12 cellular contexts compared by ENCODE assay signal in genomic region chr11:17343907-17344306, GRCh38. TPM values are rescaled to one million over a fixed set of nuclear protein-coding genes. Genes with fewer than 3 reads are reported as not detected.
DNase-seq lines count a peak whose midpoint lies in the region; ATAC-seq lines count a peak whose summit lies in the region.
"Had no signal": no experiment of that assay in that cellular context is flagged by ENCODE, and none has a peak within 500 bp of the region (broad histone marks: within the 10 kb centered on the region; RNA-seq: fewer than 3 reads in every experiment).

No MANE protein-coding gene starts in this region.

- H3K27ac Mint-ChIP-seq in stimulated activated naive CD8-positive, alpha-beta T cell treated with anti-CD3 and anti-CD28 coated beads, Interleukin-15, amount 100 ng/mL, for 72 hours = peak overlapping the region in 1 of 2 donors; percentile 67
- H3K27ac Mint-ChIP-seq in activated T-helper 2 cell treated with anti-CD3 and anti-CD28 coated beads, Interferon-gamma antibody, Interleukin-2, Interleukin-4, amounts not matched to agents 10 μg/mL and 5 μg/mL and 100 μg/mL, durations not matched to agents 14 hours and 24 hours and 36 hours = no peak overlapping the region
- H3K27ac Mint-ChIP-seq: dendritic cell treated with granulocyte-macrophage colony-stimulating factor and Interleukin-4, amounts not matched to agents 40 ng/mL and 50 ng/mL, for 4 days; immature natural killer cell had no signal

- H3K4me3 ChIP-seq in HAP-1 = no peak overlapping the region

- H3K36me3 Mint-ChIP-seq in activated T-cell treated with anti-CD3 and anti-CD28 coated beads, Interleukin-2, amount 50 U/mL, for 4 hours (ENCODE audit: insufficient read depth) = no peaks in the 10 kb centered on the region
- peaks cover 46% of the 10 kb centered on the region for H3K36me3 Mint-ChIP-seq in activated T-helper 2 cell treated with anti-CD3 and anti-CD28 coated beads, Interferon-gamma antibody, Interleukin-2, Interleukin-4, amounts not matched to agents 10 μg/mL and 5 μg/mL and 100 μg/mL, durations not matched to agents 14 hours and 24 hours and 36 hours (ENCODE audit: low read depth)

- H3K9me3 ChIP-seq in HAP-1 = no peaks in the 10 kb centered on the region

- in situ Hi-C loops in HAP-1 (cut with MboI; ENCODE audit: low sequenced_read_pairs) = no loop called here

- intact Hi-C loops in activated T-helper 2 cell treated with anti-CD3 and anti-CD28 coated beads, Interferon-gamma antibody, Interleukin-2, Interleukin-4, amounts not matched to agents 10 μg/mL and 5 μg/mL and 100 μg/mL, durations not matched to agents 14 hours and 24 hours and 36 hours (cut with micrococcal nuclease) = no loop called here

- H3K27me3 ChIP-seq in HAP-1 (ENCODE audit: low read depth) = no peaks in the 10 kb centered on the region

- no peaks in the 10 kb centered on the region for H3K36me3 ChIP-seq in HAP-1 (replicated peaks)

- H3K27me3 Mint-ChIP-seq in activated T-cell treated with anti-CD3 and anti-CD28 coated beads, Interleukin-2, amount 50 U/mL, for 4 hours (ENCODE audit: low read depth) = no peaks in the 10 kb centered on the region
- H3K27me3 Mint-ChIP-seq in stimulated activated naive CD8-positive, alpha-beta T cell treated with anti-CD3 and anti-CD28 coated beads, Interleukin-15, amount 100 ng/mL, for 72 hours = no peaks in the 10 kb centered on the region
- H3K27me3 Mint-ChIP-seq in activated T-helper 2 cell treated with anti-CD3 and anti-CD28 coated beads, Interferon-gamma antibody, Interleukin-2, Interleukin-4, amounts not matched to agents 10 μg/mL and 5 μg/mL and 100 μg/mL, durations not matched to agents 14 hours and 24 hours and 36 hours (ENCODE audit: low read depth) = no peaks in the 10 kb centered on the region
- H3K27me3 Mint-ChIP-seq: dendritic cell treated with granulocyte-macrophage colony-stimulating factor and Interleukin-4, amounts not matched to agents 40 ng/mL and 50 ng/mL, for 4 days had no signal

- peaks cover 8% of the 10 kb centered on the region for H3K4me1 ChIP-seq in HAP-1

- H3K4me3 Mint-ChIP-seq in activated T-cell treated with anti-CD3 and anti-CD28 coated beads, Interleukin-2, amount 50 U/mL, for 4 hours = no peak overlapping the region
- peak overlapping the region in 1 of 2 donors; percentile 18 for H3K4me3 Mint-ChIP-seq in stimulated activated naive CD8-positive, alpha-beta T cell treated with anti-CD3 and anti-CD28 coated beads, Interleukin-15, amount 100 ng/mL, for 72 hours
- H3K4me3 Mint-ChIP-seq in activated T-helper 2 cell treated with anti-CD3 and anti-CD28 coated beads, Interferon-gamma antibody, Interleukin-2, Interleukin-4, amounts not matched to agents 10 μg/mL and 5 μg/mL and 100 μg/mL, durations not matched to agents 14 hours and 24 hours and 36 hours (ENCODE audit: low read depth) = no peak overlapping the region
- H3K4me3 Mint-ChIP-seq: dendritic cell treated with granulocyte-macrophage colony-stimulating factor and Interleukin-4, amounts not matched to agents 40 ng/mL and 50 ng/mL, for 4 days; immature natural killer cell had no signal

- peak; percentile 91 to 93 for ATAC-seq in activated T-cell treated with anti-CD3 and anti-CD28 coated beads, Interleukin-2, amount 50 U/mL, for 4 hours
- peak; percentile 97 for ATAC-seq in stimulated activated naive CD8-positive, alpha-beta T cell treated with anti-CD3 and anti-CD28 coated beads, Interleukin-15, amount 100 ng/mL, for 72 hours

- H3K4me1 Mint-ChIP-seq in activated T-cell treated with anti-CD3 and anti-CD28 coated beads, Interleukin-2, amount 50 U/mL, for 4 hours (ENCODE audit: low read depth) = peaks cover 1% of the 10 kb centered on the region
- H3K4me1 Mint-ChIP-seq in stimulated activated naive CD8-positive, alpha-beta T cell treated with anti-CD3 and anti-CD28 coated beads, Interleukin-15, amount 100 ng/mL, for 72 hours = peaks cover 21% of the 10 kb centered on the region
- peaks cover 9% of the 10 kb centered on the region for H3K4me1 Mint-ChIP-seq in activated T-helper 2 cell treated with anti-CD3 and anti-CD28 coated beads, Interferon-gamma antibody, Interleukin-2, Interleukin-4, amounts not matched to agents 10 μg/mL and 5 μg/mL and 100 μg/mL, durations not matched to agents 14 hours and 24 hours and 36 hours (ENCODE audit: low read depth)
- H3K4me1 Mint-ChIP-seq: immature natural killer cell had no signal

- DNase-seq in activated T-cell treated with anti-CD3 and anti-CD28 coated beads, Interleukin-2, amount 50 U/mL, for 4 hours = peak; percentile 23
- no peak for DNase-seq in activated T-cell treated with anti-CD3 and anti-CD28 coated beads for 4 hours
- peak; percentile 53 for DNase-seq in activated naive CD4-positive, alpha-beta T cell treated with anti-CD3 and anti-CD28 coated beads, Interleukin-2, amount 50 U/mL, for 16 hours
- DNase-seq in iPS-NIHi7 (ENCODE audit: extremely low spot score) = peak; percentile 28
- peak; percentile 24 to 52 for DNase-seq in stimulated activated naive CD8-positive, alpha-beta T cell treated with anti-CD3 and anti-CD28 coated beads, Interleukin-15, amount 100 ng/mL, for 72 hours
- DNase-seq in putamen (ENCODE audit: low spot score) = no peak
- DNase-seq in HAP-1 (ENCODE audit: low spot score in 2 of 2) = no peak
- DNase-seq in activated T-helper 2 cell treated with anti-CD3 and anti-CD28 coated beads, Interferon-gamma antibody, Interleukin-2, Interleukin-4, amounts not matched to agents 10 μg/mL and 5 μg/mL and 100 μg/mL, durations not matched to agents 14 hours and 24 hours and 36 hours (ENCODE audit: low spot score) = no peak
- DNase-seq: C1 segment of cervical spinal cord; immature natural killer cell; stimulated activated naive CD4-positive, alpha-beta T cell had no signal

- H3K9me3 Mint-ChIP-seq in activated T-cell treated with anti-CD3 and anti-CD28 coated beads, Interleukin-2, amount 50 U/mL, for 4 hours = no peaks in the 10 kb centered on the region
- H3K9me3 Mint-ChIP-seq in stimulated activated naive CD8-positive, alpha-beta T cell treated with anti-CD3 and anti-CD28 coated beads, Interleukin-15, amount 100 ng/mL, for 72 hours = no peaks in the 10 kb centered on the region
- H3K9me3 Mint-ChIP-seq in activated T-helper 2 cell treated with anti-CD3 and anti-CD28 coated beads, Interferon-gamma antibody, Interleukin-2, Interleukin-4, amounts not matched to agents 10 μg/mL and 5 μg/mL and 100 μg/mL, durations not matched to agents 14 hours and 24 hours and 36 hours = no peaks in the 10 kb centered on the region
- H3K9me3 Mint-ChIP-seq: dendritic cell treated with granulocyte-macrophage colony-stimulating factor and Interleukin-4, amounts not matched to agents 40 ng/mL and 50 ng/mL, for 4 days; immature natural killer cell had no signal

RNA-seq across cellular contexts. Expression of gene NCR3LG1, which starts 7.7 kb away (rescaled TPM):
- 1 to 10 TPM; 3.2 to 4.2 (median 3.4) TPM for total RNA-seq in activated T-cell treated with anti-CD3 and anti-CD28 coated beads, Interleukin-2, amount 50 U/mL, for 4 hours
- 10.0 and 11.4 TPM in 2 replicates for total RNA-seq in activated T-helper 2 cell treated with anti-CD3 and anti-CD28 coated beads, Interferon-gamma antibody, Interleukin-2, Interleukin-4, amounts not matched to agents 10 μg/mL and 5 μg/mL and 100 μg/mL, durations not matched to agents 14 hours and 24 hours and 36 hours

RNA-seq across cellular contexts. Expression of gene KCNJ11, which starts 44.6 kb away (rescaled TPM):
- total RNA-seq in activated T-cell treated with anti-CD3 and anti-CD28 coated beads, Interleukin-2, amount 50 U/mL, for 4 hours = under 1 TPM; 0.60 to 0.95 (median 0.68) TPM
- total RNA-seq in activated T-helper 2 cell treated with anti-CD3 and anti-CD28 coated beads, Interferon-gamma antibody, Interleukin-2, Interleukin-4, amounts not matched to agents 10 μg/mL and 5 μg/mL and 100 μg/mL, durations not matched to agents 14 hours and 24 hours and 36 hours = 0.83 and 0.91 TPM in 2 replicates

Comparison
In these comparisons a context has a peak if more than half of its experiments do, and no peak if none do; other contexts are left out.
1. DNase-seq: peak in activated T-cell treated with anti-CD3 and anti-CD28 coated beads, Interleukin-2, amount 50 U/mL, for 4 hours (single experiment), activated naive CD4-positive, alpha-beta T cell treated with anti-CD3 and anti-CD28 coated beads, Interleukin-2, amount 50 U/mL, for 16 hours (single experiment), iPS-NIHi7 (single experiment) and stimulated activated naive CD8-positive, alpha-beta T cell treated with anti-CD3 and anti-CD28 coated beads, Interleukin-15, amount 100 ng/mL, for 72 hours (2 of 2); none in activated T-cell treated with anti-CD3 and anti-CD28 coated beads for 4 hours (single experiment), putamen (single experiment), HAP-1 (0 of 2) and activated T-helper 2 cell treated with anti-CD3 and anti-CD28 coated beads, Interferon-gamma antibody, Interleukin-2, Interleukin-4, amounts not matched to agents 10 μg/mL and 5 μg/mL and 100 μg/mL, durations not matched to agents 14 hours and 24 hours and 36 hours (single experiment).